In the genomic region with DNA sequence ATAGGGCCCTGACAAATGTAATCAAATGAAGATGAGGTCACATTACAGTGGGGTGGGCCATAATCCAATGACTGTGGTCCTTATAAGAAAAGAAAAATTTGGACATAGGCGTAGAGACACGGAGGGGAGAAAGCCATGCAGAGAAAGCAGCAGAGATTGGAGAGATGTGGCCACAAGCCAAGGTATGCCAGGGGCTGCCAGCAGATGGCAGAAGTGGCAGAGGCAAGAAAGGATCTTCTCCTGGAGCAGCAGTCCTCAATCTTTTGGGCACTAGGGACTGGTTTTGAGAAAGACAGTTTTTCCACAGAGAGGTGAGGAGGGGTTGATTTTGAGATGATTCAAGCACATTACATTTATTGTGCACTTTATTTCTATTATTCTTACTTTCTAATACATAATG, we compare ENCODE assay signal across 8 cellular contexts.
DNase-seq lines count a peak whose midpoint lies in the region; ATAC-seq and TF ChIP-seq lines count a peak whose summit lies in the region.

No MANE protein-coding gene starts in this region.

- DNase-seq in left ventricle myocardium inferior: no peak
- no peak for DNase-seq in right cardiac atrium
- DNase-seq in NCI-H2196 (lab: John Stamatoyannopoulos, UW; ENCODE audit: unreplicated experiment): peak; percentile 45
- no peak for DNase-seq in mammary epithelial cell
- DNase-seq in thyroid gland: peak; percentile 4 to 13
- DNase-seq in kidney glomerular epithelial cell (lab: John Stamatoyannopoulos, UW): no peak

- in situ Hi-C loops in mammary epithelial cell (cut with MboI; ENCODE audit: low sequenced_read_pairs in 2 of 2): loop anchor here (5.0 kb wide), 1 partner anchor 110 kb away; no protein-coding TSS in a partner anchor

- no peak overlapping the region for H3K4me3 ChIP-seq in left ventricle myocardium inferior
- H3K4me3 ChIP-seq in right cardiac atrium (ENCODE audit: low read length): no peak overlapping the region
- H3K4me3 ChIP-seq in mammary epithelial cell (replicated peaks in 1 of 3; ENCODE audit: insufficient read depth in 1 of 3, low read depth in 2 of 3, low read length in 3 of 3): no peak overlapping the region
- H3K4me3 ChIP-seq in thyroid gland (replicated peaks in 1 of 3): no peak overlapping the region

- H3K27ac ChIP-seq in left ventricle myocardium inferior (replicated peaks): no peak overlapping the region
- H3K27ac ChIP-seq in right cardiac atrium (ENCODE audit: low read length): no peak overlapping the region
- H3K27ac ChIP-seq in mammary epithelial cell (ENCODE audit: insufficient read depth, low read depth, low read length): no peak overlapping the region
- no peak overlapping the region for H3K27ac ChIP-seq in thyroid gland

- intact Hi-C loops in left ventricle myocardium inferior (cut with micrococcal nuclease) (no loop called here), right cardiac atrium (cut with DNase I) (loop anchor here (5.0 to 10.0 kb wide), 2 partner anchors 108 to 110 kb away; no protein-coding TSS in a partner anchor), mammary epithelial cell (cut with micrococcal nuclease) (loop anchor here (1.0 kb wide), 3 partner anchors 108 to 981 kb away; no protein-coding TSS in a partner anchor), thyroid gland (cut with DNase I) (no loop called here)

- CTCF ChIA-PET in mammary epithelial cell (lab: Charles Lee; ENCODE audit: low non-redundant PET): interaction anchor here (1.6 kb wide), 1 partner anchor 109 kb away, joined by 4 read pairs; no protein-coding TSS in a partner anchor

- H3K27me3 ChIP-seq in left ventricle myocardium inferior (ENCODE audit: low read depth) (peaks cover 73% of the 10 kb centered on the region), right cardiac atrium (ENCODE audit: control insufficient read depth, insufficient read depth) (no peaks in the 10 kb centered on the region), mammary epithelial cell (ENCODE audit: insufficient read depth, low read length) (no peaks in the 10 kb centered on the region), thyroid gland (no peaks in the 10 kb centered on the region)

- no peak overlapping the region for H3K9ac ChIP-seq in mammary epithelial cell (ENCODE audit: insufficient read depth, low read length)

- no peaks in the 10 kb centered on the region for H3K79me2 ChIP-seq in mammary epithelial cell (ENCODE audit: insufficient read depth, low read length)

- H4K20me1 ChIP-seq in mammary epithelial cell (ENCODE audit: insufficient read depth, low read length): no peaks in the 10 kb centered on the region

- no peak for TF ChIP-seq POLR2A in thyroid gland (IDR thresholded peaks at IDR 0.05)

- WGBS in right cardiac atrium: 71% methylated on average over 2 of the region's 2 CpGs
- 83% methylated on average over 1 of the region's 2 CpGs for WGBS in mammary epithelial cell (ENCODE audit: low coverage, missing lambda C conversion rate)
- 81 to 83% methylated on average over 2 of the region's 2 CpGs for WGBS in thyroid gland, 2 donors

- ATAC-seq in right cardiac atrium (no peak), HG03045 (IDR thresholded peaks at IDR 0.05; ENCODE audit: unreplicated experiment) (no peak), HG02678 (IDR thresholded peaks at IDR 0.05; ENCODE audit: unreplicated experiment) (no peak)

- H2AFZ ChIP-seq in mammary epithelial cell (ENCODE audit: low read depth, low read length): no peak overlapping the region

- H3K4me1 ChIP-seq in left ventricle myocardium inferior: no peaks in the 10 kb centered on the region
- H3K4me1 ChIP-seq in right cardiac atrium (ENCODE audit: control insufficient read depth, insufficient read depth, low read length): no peaks in the 10 kb centered on the region
- no peaks in the 10 kb centered on the region for H3K4me1 ChIP-seq in mammary epithelial cell (ENCODE audit: insufficient read depth, low read length)
- no peaks in the 10 kb centered on the region for H3K4me1 ChIP-seq in thyroid gland

- H3K9me3 ChIP-seq in left ventricle myocardium inferior (replicated peaks): peaks cover 3% of the 10 kb centered on the region
- H3K9me3 ChIP-seq in right cardiac atrium (ENCODE audit: control insufficient read depth, low read length): no peaks in the 10 kb centered on the region
- H3K9me3 ChIP-seq in mammary epithelial cell (replicated peaks; ENCODE audit: insufficient read depth, low read length): peaks cover 3% of the 10 kb centered on the region
- H3K9me3 ChIP-seq in thyroid gland: no peaks in the 10 kb centered on the region

- H3K4me2 ChIP-seq in mammary epithelial cell (ENCODE audit: insufficient read depth, low read depth, low read length): no peak overlapping the region

- TF ChIP-seq CTCF in left ventricle myocardium inferior (IDR thresholded peaks at IDR 0.05; ENCODE audit: borderline replicate concordance): peak; percentile 52
- peak; percentile 56 to 78 for TF ChIP-seq CTCF in mammary epithelial cell (conservative IDR thresholded peaks at IDR 0.05 in 1 of 2, IDR thresholded peaks at IDR 0.05 in 1 of 2; ENCODE audit: extremely low read depth in 1 of 2, insufficient read depth in 1 of 2, low read depth in 1 of 2, low read length in 2 of 2)
- TF ChIP-seq CTCF in thyroid gland (IDR thresholded peaks at IDR 0.05): peak in 1 of 6 experiments; percentile 17

- no peaks in the 10 kb centered on the region for H3K36me3 ChIP-seq in left ventricle myocardium inferior
- H3K36me3 ChIP-seq in mammary epithelial cell (ENCODE audit: insufficient read depth, low read length): no peaks in the 10 kb centered on the region
- no peaks in the 10 kb centered on the region for H3K36me3 ChIP-seq in thyroid gland

- no TSS peak for BruUV-seq in mammary epithelial cell (replicated peaks; lab: Mats Ljungman, UMichigan)

- dilution Hi-C loops in mammary epithelial cell (cut with HindIII; ENCODE audit: low sequenced_read_pairs): no loop called here

Comparison
In these comparisons a context has a peak if more than half of its experiments do, and no peak if none do; other contexts are left out.
1. intact Hi-C loops: an anchor here in right cardiac atrium (5.0 to 10.0 kb wide) and mammary epithelial cell (1.0 kb wide); none called in left ventricle myocardium inferior and thyroid gland.
2. DNase-seq: peak in NCI-H2196 (single experiment) and thyroid gland (2 of 2); none in left ventricle myocardium inferior (single experiment), right cardiac atrium (0 of 3), mammary epithelial cell (single experiment) and kidney glomerular epithelial cell (single experiment).